Comparison of ENCODE assay signal across 11 cellular contexts in genomic region chr14:60328588-60328987, GRCh38.
A peak's percentile ranks its signal among the peaks of the same experiment; 100 is the strongest.
DNase-seq lines count a peak whose midpoint lies in the region; ATAC-seq and TF ChIP-seq lines count a peak whose summit lies in the region.
"Had no signal": no experiment of that assay in that cellular context is flagged by ENCODE, and none has a peak within 500 bp of the region (broad histone marks: within the 10 kb centered on the region; RNA-seq: fewer than 3 reads in every experiment).

No MANE protein-coding gene starts in this region.

- TF ChIP-seq CTCF in GM12864 (IDR thresholded peaks at IDR 0.05; ENCODE audit: low read depth, low read length, missing control alignments) = peak; percentile 28
- TF ChIP-seq CTCF in coronary artery (IDR thresholded peaks at IDR 0.05) = no peak

- H3K4me3 ChIP-seq in GM12864 (ENCODE audit: low read depth, low read length) (peak overlapping the region; percentile 73; the same call in 1 of the 2 replicates), coronary artery (no peak overlapping the region)
- H3K4me3 ChIP-seq in naive thymus-derived CD4-positive, alpha-beta T cell (ENCODE audit: low read length) = no peak overlapping the region
- H3K4me3 ChIP-seq: SK-N-MC had no signal

- H3K27ac ChIP-seq in naive thymus-derived CD4-positive, alpha-beta T cell (ENCODE audit: low read depth, low read length) = no peak overlapping the region
- no peak overlapping the region for H3K27ac ChIP-seq in coronary artery
- H3K27ac ChIP-seq: SK-N-MC had no signal

- no peaks in the 10 kb centered on the region for H3K27me3 ChIP-seq in naive thymus-derived CD4-positive, alpha-beta T cell (ENCODE audit: control insufficient read depth in 2 of 2, insufficient read depth in 2 of 2, low read length in 2 of 2)

- CTCF ChIA-PET in T-cell (lab: Charles Lee) = interaction anchor here in 1 of 2 donors (0.7 kb wide), 1 partner anchor 366 kb away, joined by 4 read pairs; no protein-coding TSS in a partner anchor
- CTCF ChIA-PET in naive thymus-derived CD4-positive, alpha-beta T cell (lab: Charles Lee) = no interaction called here

- no peaks in the 10 kb centered on the region for H3K36me3 ChIP-seq in naive thymus-derived CD4-positive, alpha-beta T cell (ENCODE audit: control insufficient read depth in 2 of 3, insufficient read depth in 3 of 3, low read length in 3 of 3)
- H3K36me3 ChIP-seq: esophagus muscularis mucosa had no signal

- intact Hi-C loops in naive thymus-derived CD4-positive, alpha-beta T cell (cut with micrococcal nuclease) = no loop called here

- H3K9me3 ChIP-seq in naive thymus-derived CD4-positive, alpha-beta T cell (ENCODE audit: control insufficient read depth in 2 of 3, low read length in 3 of 3) = no peaks in the 10 kb centered on the region
- H3K9me3 ChIP-seq: esophagus muscularis mucosa had no signal

- no peaks in the 10 kb centered on the region for H3K9me3 Mint-ChIP-seq in T-cell
- H3K9me3 Mint-ChIP-seq in naive thymus-derived CD4-positive, alpha-beta T cell = peaks cover 0 to 4% (median 0%) of the 10 kb centered on the region in 11 donors

- H3K4me1 Mint-ChIP-seq in T-cell = peaks cover 29 to 32% (median 30%) of the 10 kb centered on the region in 3 donors
- H3K4me1 Mint-ChIP-seq in naive thymus-derived CD4-positive, alpha-beta T cell = peaks cover 12 to 46% (median 29%) of the 10 kb centered on the region in 7 donors

- DNase-seq in NCI-H82 (lab: John Stamatoyannopoulos, UW) = peak; percentile 53
- no peak for DNase-seq in NCI-H82 treated with DMSO at 0.1 percent for 48 hours (lab: John Stamatoyannopoulos, UW; ENCODE audit: unreplicated experiment)
- no peak for DNase-seq in GM12864 (ENCODE audit: low read depth)
- no peak for DNase-seq in T-cell
- no peak for DNase-seq in naive thymus-derived CD4-positive, alpha-beta T cell
- no peak for DNase-seq in coronary artery (ENCODE audit: low spot score)
- no peak for DNase-seq in SIG-M5 (lab: John Stamatoyannopoulos, UW)
- DNase-seq: NCI-H526 treated with DMSO at 0.1 percent for 48 hours had no signal

- ATAC-seq in T-cell (replicated peaks in 1 of 4) (no peak), HG03469 (IDR thresholded peaks at IDR 0.05; ENCODE audit: unreplicated experiment) (no peak)
- ATAC-seq in naive thymus-derived CD4-positive, alpha-beta T cell = no peak

- peak overlapping the region; percentile 21 to 78 (median 53) for H3K4me3 Mint-ChIP-seq in T-cell
- peak overlapping the region; percentile 17 to 87 (median 56) for H3K4me3 Mint-ChIP-seq in naive thymus-derived CD4-positive, alpha-beta T cell

- POLR2A ChIA-PET in T-cell (lab: Charles Lee) = no interaction called here
- POLR2A ChIA-PET in naive thymus-derived CD4-positive, alpha-beta T cell (lab: Charles Lee) = no interaction called here

- peaks cover 4 to 13% of the 10 kb centered on the region in 2 donors for H3K4me1 ChIP-seq in naive thymus-derived CD4-positive, alpha-beta T cell (ENCODE audit: control insufficient read depth in 2 of 2, insufficient read depth in 2 of 2, low read length in 2 of 2)

- peaks cover 3 to 21% of the 10 kb centered on the region in 2 donors for H3K27me3 Mint-ChIP-seq in T-cell
- peaks cover 6 to 36% (median 25%) of the 10 kb centered on the region in 5 donors for H3K27me3 Mint-ChIP-seq in naive thymus-derived CD4-positive, alpha-beta T cell

- H3K36me3 Mint-ChIP-seq in T-cell = no peaks in the 10 kb centered on the region
- H3K36me3 Mint-ChIP-seq in naive thymus-derived CD4-positive, alpha-beta T cell = peaks cover 0 to 2% (median 0%) of the 10 kb centered on the region in 5 donors

- no peak overlapping the region for H3K27ac Mint-ChIP-seq in T-cell
- H3K27ac Mint-ChIP-seq in naive thymus-derived CD4-positive, alpha-beta T cell = no peak overlapping the region
